In the genomic region with DNA sequence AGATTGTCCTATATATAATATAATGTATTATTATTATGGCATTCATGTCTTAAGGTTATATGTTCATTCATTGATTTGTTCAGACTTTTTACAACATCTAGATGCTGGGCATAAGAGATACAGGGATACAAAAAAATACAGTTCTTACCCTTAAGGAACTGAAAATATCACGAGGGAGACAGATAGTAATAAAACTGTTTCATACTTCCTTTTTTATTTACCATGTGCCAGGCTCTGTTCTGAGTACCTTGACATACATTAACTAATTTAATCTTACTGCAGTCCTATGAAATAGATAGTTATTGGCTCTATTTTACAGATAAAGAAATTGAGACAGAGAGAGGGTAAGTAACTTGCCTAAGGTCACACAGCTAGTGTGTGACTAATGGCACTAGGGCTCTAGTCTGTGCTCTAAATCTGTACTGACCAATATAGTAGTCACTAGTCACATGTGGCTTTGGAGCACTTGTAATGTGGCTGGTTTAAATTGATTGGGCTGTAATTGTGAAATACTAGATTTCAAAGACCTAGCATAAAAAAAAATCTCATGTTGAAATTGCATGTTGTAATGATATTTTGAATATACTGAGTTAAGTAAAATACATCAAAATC, we compare ENCODE assay signal across 1 cellular context.
TF ChIP-seq lines count a peak whose summit lies in the region.

No MANE protein-coding gene starts in this region.

TF ChIP-seq in GM12878, 131 proteins besides CTCF, POLR2A, EP300 and RAD21:
- TF ChIP-seq YY1 (IDR thresholded peaks at IDR 0.05; ENCODE audit: low read depth, low read length) (no peak), NR2C1 (IDR thresholded peaks at IDR 0.05) (no peak), MTA3 (IDR thresholded peaks at IDR 0.05; ENCODE audit: borderline replicate concordance, low read length) (no peak), MYB (IDR thresholded peaks at IDR 0.05; ENCODE audit: borderline replicate concordance, low read depth, low read length) (no peak), DPF2 (IDR thresholded peaks at IDR 0.05) (peak; percentile 37; the same call in 1 of the 2 replicates), TAF1 (IDR thresholded peaks at IDR 0.05; ENCODE audit: borderline replicate concordance, low read depth, low read length) (no peak), SUZ12 (IDR thresholded peaks at IDR 0.05; ENCODE audit: unreplicated experiment) (no peak), BHLHE40 (IDR thresholded peaks at IDR 0.05; ENCODE audit: borderline replicate concordance in 1 of 2, low read depth in 2 of 2, low read length in 1 of 2) (no peak), IKZF1 (conservative IDR thresholded peaks at IDR 0.05) (no peak), SRF (IDR thresholded peaks at IDR 0.05; ENCODE audit: low read depth in 2 of 2, low read length in 2 of 2) (no peak), HCFC1 (IDR thresholded peaks at IDR 0.05; ENCODE audit: low read length) (no peak), TBL1XR1 (IDR thresholded peaks at IDR 0.05; ENCODE audit: low read depth, low read length) (no peak), NRF1 (conservative IDR thresholded peaks at IDR 0.05; ENCODE audit: low read depth, low read length) (no peak), NFXL1 (IDR thresholded peaks at IDR 0.05; ENCODE audit: borderline replicate concordance) (peak; percentile 78; the same call in 1 of the 2 replicates), RAD51 (IDR thresholded peaks at IDR 0.05) (peak; percentile 49), SPI1 (IDR thresholded peaks at IDR 0.05; ENCODE audit: borderline replicate concordance, insufficient read depth, low read depth, low read length) (peak; percentile 58; the same call in 1 of the 2 replicates), SMAD1 (IDR thresholded peaks at IDR 0.05; ENCODE audit: low read depth, partially characterized antibody) (no peak), ZNF622 (IDR thresholded peaks at IDR 0.05) (no peak), STAT3 (IDR thresholded peaks at IDR 0.05; ENCODE audit: low read depth, low read length) (no peak), FOXM1 (IDR thresholded peaks at IDR 0.05; ENCODE audit: low read depth, low read length) (no peak), SMARCA5 (IDR thresholded peaks at IDR 0.05) (peak; percentile 94), NFIC (IDR thresholded peaks at IDR 0.05; ENCODE audit: low read depth, low read length) (no peak), RUNX3 (IDR thresholded peaks at IDR 0.05; ENCODE audit: low read length) (peak; percentile 19; the same call in 1 of the 2 replicates), TCF12 (IDR thresholded peaks at IDR 0.05; ENCODE audit: low read depth, low read length) (no peak), ZNF217 (IDR thresholded peaks at IDR 0.05) (peak; percentile 80; the same call in 1 of the 2 replicates), MTA2 (IDR thresholded peaks at IDR 0.05; ENCODE audit: low read depth) (peak; percentile 43)
- TF ChIP-seq, protein P1, sequence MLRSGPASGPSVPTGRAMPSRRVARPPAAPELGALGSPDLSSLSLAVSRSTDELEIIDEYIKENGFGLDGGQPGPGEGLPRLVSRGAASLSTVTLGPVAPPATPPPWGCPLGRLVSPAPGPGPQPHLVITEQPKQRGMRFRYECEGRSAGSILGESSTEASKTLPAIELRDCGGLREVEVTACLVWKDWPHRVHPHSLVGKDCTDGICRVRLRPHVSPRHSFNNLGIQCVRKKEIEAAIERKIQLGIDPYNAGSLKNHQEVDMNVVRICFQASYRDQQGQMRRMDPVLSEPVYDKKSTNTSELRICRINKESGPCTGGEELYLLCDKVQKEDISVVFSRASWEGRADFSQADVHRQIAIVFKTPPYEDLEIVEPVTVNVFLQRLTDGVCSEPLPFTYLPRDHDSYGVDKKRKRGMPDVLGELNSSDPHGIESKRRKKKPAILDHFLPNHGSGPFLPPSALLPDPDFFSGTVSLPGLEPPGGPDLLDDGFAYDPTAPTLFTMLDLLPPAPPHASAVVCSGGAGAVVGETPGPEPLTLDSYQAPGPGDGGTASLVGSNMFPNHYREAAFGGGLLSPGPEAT (IDR thresholded peaks at IDR 0.05; ENCODE audit: low read depth), result 0 out of 2 replicates have a peak, but pooled peaks have one; percentile 40
- TF ChIP-seq, protein P2, sequence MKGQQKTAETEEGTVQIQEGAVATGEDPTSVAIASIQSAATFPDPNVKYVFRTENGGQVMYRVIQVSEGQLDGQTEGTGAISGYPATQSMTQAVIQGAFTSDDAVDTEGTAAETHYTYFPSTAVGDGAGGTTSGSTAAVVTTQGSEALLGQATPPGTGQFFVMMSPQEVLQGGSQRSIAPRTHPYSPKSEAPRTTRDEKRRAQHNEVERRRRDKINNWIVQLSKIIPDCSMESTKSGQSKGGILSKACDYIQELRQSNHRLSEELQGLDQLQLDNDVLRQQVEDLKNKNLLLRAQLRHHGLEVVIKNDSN (IDR thresholded peaks at IDR 0.05; ENCODE audit: borderline replicate concordance, extremely low read length, insufficient read depth, low read depth, low read length), result no peak
- TF ChIP-seq, protein P3, sequence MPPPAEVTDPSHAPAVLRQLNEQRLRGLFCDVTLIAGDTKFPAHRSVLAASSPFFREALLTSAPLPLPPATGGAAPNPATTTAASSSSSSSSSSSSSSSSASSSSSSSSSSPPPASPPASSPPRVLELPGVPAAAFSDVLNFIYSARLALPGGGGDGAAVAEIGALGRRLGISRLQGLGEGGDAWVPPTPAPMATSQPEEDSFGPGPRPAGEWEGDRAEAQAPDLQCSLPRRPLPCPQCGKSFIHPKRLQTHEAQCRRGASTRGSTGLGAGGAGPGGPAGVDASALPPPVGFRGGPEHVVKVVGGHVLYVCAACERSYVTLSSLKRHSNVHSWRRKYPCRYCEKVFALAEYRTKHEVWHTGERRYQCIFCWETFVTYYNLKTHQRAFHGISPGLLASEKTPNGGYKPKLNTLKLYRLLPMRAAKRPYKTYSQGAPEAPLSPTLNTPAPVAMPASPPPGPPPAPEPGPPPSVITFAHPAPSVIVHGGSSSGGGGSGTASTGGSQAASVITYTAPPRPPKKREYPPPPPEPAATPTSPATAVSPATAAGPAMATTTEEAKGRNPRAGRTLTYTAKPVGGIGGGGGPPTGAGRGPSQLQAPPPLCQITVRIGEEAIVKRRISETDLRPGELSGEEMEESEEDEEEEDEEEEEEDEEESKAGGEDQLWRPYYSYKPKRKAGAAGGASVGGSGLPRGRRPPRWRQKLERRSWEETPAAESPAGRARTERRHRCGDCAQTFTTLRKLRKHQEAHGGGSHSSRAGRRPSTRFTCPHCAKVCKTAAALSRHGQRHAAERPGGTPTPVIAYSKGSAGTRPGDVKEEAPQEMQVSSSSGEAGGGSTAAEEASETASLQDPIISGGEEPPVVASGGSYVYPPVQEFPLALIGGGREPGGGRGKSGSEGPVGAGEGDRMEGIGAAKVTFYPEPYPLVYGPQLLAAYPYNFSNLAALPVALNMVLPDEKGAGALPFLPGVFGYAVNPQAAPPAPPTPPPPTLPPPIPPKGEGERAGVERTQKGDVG (CRISPR knock-in tag; IDR thresholded peaks at IDR 0.05), result no peak
- TF ChIP-seq, protein P4, sequence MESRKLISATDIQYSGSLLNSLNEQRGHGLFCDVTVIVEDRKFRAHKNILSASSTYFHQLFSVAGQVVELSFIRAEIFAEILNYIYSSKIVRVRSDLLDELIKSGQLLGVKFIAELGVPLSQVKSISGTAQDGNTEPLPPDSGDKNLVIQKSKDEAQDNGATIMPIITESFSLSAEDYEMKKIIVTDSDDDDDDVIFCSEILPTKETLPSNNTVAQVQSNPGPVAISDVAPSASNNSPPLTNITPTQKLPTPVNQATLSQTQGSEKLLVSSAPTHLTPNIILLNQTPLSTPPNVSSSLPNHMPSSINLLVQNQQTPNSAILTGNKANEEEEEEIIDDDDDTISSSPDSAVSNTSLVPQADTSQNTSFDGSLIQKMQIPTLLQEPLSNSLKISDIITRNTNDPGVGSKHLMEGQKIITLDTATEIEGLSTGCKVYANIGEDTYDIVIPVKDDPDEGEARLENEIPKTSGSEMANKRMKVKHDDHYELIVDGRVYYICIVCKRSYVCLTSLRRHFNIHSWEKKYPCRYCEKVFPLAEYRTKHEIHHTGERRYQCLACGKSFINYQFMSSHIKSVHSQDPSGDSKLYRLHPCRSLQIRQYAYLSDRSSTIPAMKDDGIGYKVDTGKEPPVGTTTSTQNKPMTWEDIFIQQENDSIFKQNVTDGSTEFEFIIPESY (IDR thresholded peaks at IDR 0.05), result no peak
- TF ChIP-seq, protein P5, sequence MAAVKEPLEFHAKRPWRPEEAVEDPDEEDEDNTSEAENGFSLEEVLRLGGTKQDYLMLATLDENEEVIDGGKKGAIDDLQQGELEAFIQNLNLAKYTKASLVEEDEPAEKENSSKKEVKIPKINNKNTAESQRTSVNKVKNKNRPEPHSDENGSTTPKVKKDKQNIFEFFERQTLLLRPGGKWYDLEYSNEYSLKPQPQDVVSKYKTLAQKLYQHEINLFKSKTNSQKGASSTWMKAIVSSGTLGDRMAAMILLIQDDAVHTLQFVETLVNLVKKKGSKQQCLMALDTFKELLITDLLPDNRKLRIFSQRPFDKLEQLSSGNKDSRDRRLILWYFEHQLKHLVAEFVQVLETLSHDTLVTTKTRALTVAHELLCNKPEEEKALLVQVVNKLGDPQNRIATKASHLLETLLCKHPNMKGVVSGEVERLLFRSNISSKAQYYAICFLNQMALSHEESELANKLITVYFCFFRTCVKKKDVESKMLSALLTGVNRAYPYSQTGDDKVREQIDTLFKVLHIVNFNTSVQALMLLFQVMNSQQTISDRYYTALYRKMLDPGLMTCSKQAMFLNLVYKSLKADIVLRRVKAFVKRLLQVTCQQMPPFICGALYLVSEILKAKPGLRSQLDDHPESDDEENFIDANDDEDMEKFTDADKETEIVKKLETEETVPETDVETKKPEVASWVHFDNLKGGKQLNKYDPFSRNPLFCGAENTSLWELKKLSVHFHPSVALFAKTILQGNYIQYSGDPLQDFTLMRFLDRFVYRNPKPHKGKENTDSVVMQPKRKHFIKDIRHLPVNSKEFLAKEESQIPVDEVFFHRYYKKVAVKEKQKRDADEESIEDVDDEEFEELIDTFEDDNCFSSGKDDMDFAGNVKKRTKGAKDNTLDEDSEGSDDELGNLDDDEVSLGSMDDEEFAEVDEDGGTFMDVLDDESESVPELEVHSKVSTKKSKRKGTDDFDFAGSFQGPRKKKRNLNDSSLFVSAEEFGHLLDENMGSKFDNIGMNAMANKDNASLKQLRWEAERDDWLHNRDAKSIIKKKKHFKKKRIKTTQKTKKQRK (IDR thresholded peaks at IDR 0.05; ENCODE audit: low read depth, low read length), result no peak
